In genomic region chr17:32487460-32488176, GRCh38 we compare ENCODE assay signal across 8 cellular contexts. TPM values are rescaled to one million over a fixed set of nuclear protein-coding genes. Genes with fewer than 3 reads are reported as not detected.
DNase-seq lines count a peak whose midpoint lies in the region; ATAC-seq lines count a peak whose summit lies in the region.

No MANE protein-coding gene starts in this region.

- H3K27me3 Mint-ChIP-seq in activated naive CD4-positive, alpha-beta T cell treated with anti-CD3 and anti-CD28 coated beads for 36 hours (ENCODE audit: low read depth): no peaks in the 10 kb centered on the region

- H3K4me3 Mint-ChIP-seq in activated naive CD4-positive, alpha-beta T cell treated with anti-CD3 and anti-CD28 coated beads for 36 hours: peak overlapping the region; percentile 90

- H3K36me3 ChIP-seq in iPS DF 6.9 (ENCODE audit: control insufficient read depth, insufficient read depth, low read length) (no peaks in the 10 kb centered on the region), skeletal muscle tissue (ENCODE audit: control insufficient read depth in 3 of 3, insufficient read depth in 3 of 3, low read length in 3 of 3) (peaks cover 3 to 11% (median 5%) of the 10 kb centered on the region in 3 donors)

- H3K36me3 Mint-ChIP-seq in activated naive CD4-positive, alpha-beta T cell treated with anti-CD3 and anti-CD28 coated beads for 36 hours (ENCODE audit: low read depth): peaks cover 44% of the 10 kb centered on the region

- H3K27ac ChIP-seq in iPS DF 6.9 (ENCODE audit: low read length) (no peak overlapping the region), skeletal muscle tissue (ENCODE audit: low read depth, low read length) (no peak overlapping the region)

- no peak for ATAC-seq in GM21423 (IDR thresholded peaks at IDR 0.05; ENCODE audit: unreplicated experiment)

- CTCF ChIA-PET in activated naive CD4-positive, alpha-beta T cell treated with anti-CD3 and anti-CD28 coated beads for 36 hours (lab: Charles Lee): interaction anchor here (0.8 to 4.3 kb wide), 14 partner anchors 17 to 389 kb away, joined by 3 to 22 read pairs (median 4); partner anchors contain the start of genes MYO1D and PSMD11

- peaks cover 10% of the 10 kb centered on the region for H3K4me1 ChIP-seq in iPS DF 6.9 (ENCODE audit: control insufficient read depth, insufficient read depth, low read length)
- H3K4me1 ChIP-seq in skeletal muscle tissue (ENCODE audit: control insufficient read depth in 3 of 3, insufficient read depth in 3 of 3, low read length in 3 of 3): peaks cover 29 to 35% (median 33%) of the 10 kb centered on the region in 3 donors

- no CpG with 5 or more reads among the region's 59 CpGs for WGBS in iPS DF 6.9 (ENCODE audit: insufficient coverage, insufficient read length)

- peak overlapping the region in 2 of 3 donors; percentile 11 to 74 for H3K9ac ChIP-seq in skeletal muscle tissue (ENCODE audit: low read depth in 1 of 3, low read length in 3 of 3)

- H3K9me3 Mint-ChIP-seq in activated naive CD4-positive, alpha-beta T cell treated with anti-CD3 and anti-CD28 coated beads for 36 hours: no peaks in the 10 kb centered on the region

- intact Hi-C loops in activated naive CD4-positive, alpha-beta T cell treated with anti-CD3 and anti-CD28 coated beads for 36 hours (cut with micrococcal nuclease): loop anchor here (1.0 to 2.0 kb wide), 2 partner anchors 43 to 122 kb away; partner anchors contain the start of gene PSMD11

- peak overlapping the region; percentile 89 for H3K27ac Mint-ChIP-seq in activated naive CD4-positive, alpha-beta T cell treated with anti-CD3 and anti-CD28 coated beads for 36 hours

- H3K4me3 ChIP-seq in iPS DF 6.9 (ENCODE audit: low read length) (peak overlapping the region; percentile 72), skeletal muscle tissue (ENCODE audit: low read length in 3 of 3) (peak overlapping the region; percentile 63 to 68 (median 68))

- H3K9me3 ChIP-seq in iPS DF 6.9 (ENCODE audit: control insufficient read depth, insufficient read depth, low read length): no peaks in the 10 kb centered on the region
- H3K9me3 ChIP-seq in skeletal muscle tissue (ENCODE audit: control insufficient read depth in 3 of 3, low read length in 3 of 3): no peaks in the 10 kb centered on the region

- H3K27me3 ChIP-seq in iPS DF 6.9 (ENCODE audit: control insufficient read depth, insufficient read depth, low read length): no peaks in the 10 kb centered on the region
- no peaks in the 10 kb centered on the region for H3K27me3 ChIP-seq in skeletal muscle tissue (ENCODE audit: control insufficient read depth in 3 of 3, insufficient read depth in 3 of 3, low read length in 3 of 3)

- peaks cover 57% of the 10 kb centered on the region for H3K4me1 Mint-ChIP-seq in activated naive CD4-positive, alpha-beta T cell treated with anti-CD3 and anti-CD28 coated beads for 36 hours (ENCODE audit: low read depth)

- DNase-seq in DMS79 treated with DMSO at 0.1 percent for 48 hours (lab: John Stamatoyannopoulos, UW): peak; percentile 41
- no peak for DNase-seq in DMS79 (lab: John Stamatoyannopoulos, UW)
- peak; percentile 43 for DNase-seq in HuH-7 (ENCODE audit: low spot score)
- DNase-seq in activated naive CD4-positive, alpha-beta T cell treated with anti-CD3 and anti-CD28 coated beads for 36 hours: peak; percentile 58
- no peak for DNase-seq in iPS DF 6.9 (ENCODE audit: low read depth, low spot score)
- DNase-seq in NK-92 treated with Interleukin-12 subunit alpha and Interleukin-12 subunit beta, amount 100 ng/mL, for 24 hours (lab: John Stamatoyannopoulos, UW): no peak

RNA-seq across cellular contexts. Expression of gene CDK5R1, which starts 0.8 kb away (rescaled TPM):
- total RNA-seq in activated naive CD4-positive, alpha-beta T cell treated with anti-CD3 and anti-CD28 coated beads for 36 hours: 10 to 100 TPM; 50.6 to 52.1 TPM
- 6.3 TPM for total RNA-seq in skeletal muscle tissue

RNA-seq across cellular contexts. Expression of gene PSMD11, which starts 43.3 kb away (rescaled TPM):
- total RNA-seq in activated naive CD4-positive, alpha-beta T cell treated with anti-CD3 and anti-CD28 coated beads for 36 hours: 100 to 1,000 TPM; 132 to 145 TPM
- total RNA-seq in skeletal muscle tissue: 73.1 TPM

Comparison
In these comparisons a context has a peak if more than half of its experiments do, and no peak if none do; other contexts are left out.
1. DNase-seq: peak in DMS79 treated with DMSO at 0.1 percent for 48 hours (single experiment), HuH-7 (single experiment) and activated naive CD4-positive, alpha-beta T cell treated with anti-CD3 and anti-CD28 coated beads for 36 hours (single experiment); none in DMS79 (single experiment), iPS DF 6.9 (single experiment) and NK-92 treated with Interleukin-12 subunit alpha and Interleukin-12 subunit beta, amount 100 ng/mL, for 24 hours (single experiment).